In genomic region chr13:21898461-21898860, GRCh38 we compare ENCODE assay signal across 23 cellular contexts.
"Had no signal": no experiment of that assay in that cellular context is flagged by ENCODE, and none has a peak within 500 bp of the region (broad histone marks: within the 10 kb centered on the region; RNA-seq: fewer than 3 reads in every experiment).

No MANE protein-coding gene starts in this region.

- H3K4me1 Mint-ChIP-seq: activated CD4-positive, alpha-beta T cell treated with anti-CD3 and anti-CD28 coated beads, Interleukin-2, amount 10 ng/mL, durations not matched to agents 24 days and 14 days; endodermal cell; stimulated activated naive CD8-positive, alpha-beta T cell treated with anti-CD3 and anti-CD28 coated beads, Interleukin-15, amount 100 ng/mL, for 72 hours had no signal

- H3K36me3 Mint-ChIP-seq: activated CD4-positive, alpha-beta memory T cell treated with anti-CD3 and anti-CD28 coated beads for 36 hours; stimulated activated effector memory CD8-positive, alpha-beta T cell treated with anti-CD3 and anti-CD28 coated beads, Interleukin-12 subunit alpha, Interleukin-12 subunit beta, amount 100 ng/mL, for 72 hours had no signal

- H3K4me3 Mint-ChIP-seq: activated CD4-positive, alpha-beta memory T cell treated with anti-CD3 and anti-CD28 coated beads for 36 hours; activated CD4-positive, alpha-beta T cell treated with anti-CD3 and anti-CD28 coated beads, Interleukin-2, amount 10 ng/mL, durations not matched to agents 24 days and 14 days; activated naive CD8-positive, alpha-beta T cell treated with anti-CD3 and anti-CD28 coated beads, Interleukin-2, amount 50 U/mL, for 24 hours; dendritic cell treated with granulocyte-macrophage colony-stimulating factor and Interleukin-4, amounts not matched to agents 40 ng/mL and 50 ng/mL, for 4 days; endodermal cell; nephron progenitor cell; stimulated activated effector memory CD8-positive, alpha-beta T cell treated with anti-CD3 and anti-CD28 coated beads, Interleukin-12 subunit alpha, Interleukin-12 subunit beta, amount 100 ng/mL, for 72 hours; stimulated activated naive CD8-positive, alpha-beta T cell treated with anti-CD3 and anti-CD28 coated beads, Interleukin-15, amount 100 ng/mL, for 72 hours; T-helper 17 cell had no signal

- DNase-seq: activated CD4-positive, alpha-beta memory T cell treated with anti-CD3 and anti-CD28 coated beads for 36 hours; activated CD4-positive, alpha-beta T cell treated with anti-CD3 and anti-CD28 coated beads, Interleukin-2, amount 10 ng/mL, durations not matched to agents 24 days and 14 days; activated CD4-positive, CD25-positive, alpha-beta regulatory T cell treated with anti-CD3 and anti-CD28 coated beads, Interleukin-2, amount 50 U/mL, for 72 hours; activated CD8-positive, alpha-beta memory T cell treated with anti-CD3 and anti-CD28 coated beads, Interleukin-2, amount 50 U/mL, for 4 hours; activated gamma-delta T cell treated with Interleukin-2 at 50 U/mL for 16 hours; activated naive CD4-positive, alpha-beta T cell treated with anti-CD3 and anti-CD28 coated beads, Interleukin-2, amount 50 U/mL, for 16 hours; activated naive CD8-positive, alpha-beta T cell treated with anti-CD3 and anti-CD28 coated beads, Interleukin-2, amount 50 U/mL, for 24 hours; activated T-cell treated with anti-CD3 and anti-CD28 coated beads, Interleukin-2, amount 50 U/mL, for 1 hour; amygdala; central memory CD4-positive, alpha-beta T cell; endodermal cell; foreskin keratinocyte; heart left ventricle; left ventricle myocardium superior; nephron progenitor cell; right lobe of liver; stimulated activated CD4-positive, alpha-beta T cell treated with anti-CD3 and anti-CD28 coated beads, Interleukin-4, amount 100 ng/mL, for 24 hours; stimulated activated naive CD8-positive, alpha-beta T cell treated with anti-CD3 and anti-CD28 coated beads, Interleukin-15, amount 100 ng/mL, for 72 hours; T-helper 17 cell; thyroid gland; upper lobe of left lung had no signal

- H3K9me3 Mint-ChIP-seq: activated CD4-positive, alpha-beta memory T cell treated with anti-CD3 and anti-CD28 coated beads for 36 hours; activated CD4-positive, alpha-beta T cell treated with anti-CD3 and anti-CD28 coated beads, Interleukin-2, amount 10 ng/mL, durations not matched to agents 24 days and 14 days; activated naive CD8-positive, alpha-beta T cell treated with anti-CD3 and anti-CD28 coated beads, Interleukin-2, amount 50 U/mL, for 24 hours; dendritic cell treated with granulocyte-macrophage colony-stimulating factor and Interleukin-4, amounts not matched to agents 40 ng/mL and 50 ng/mL, for 4 days; endodermal cell; nephron progenitor cell; stimulated activated effector memory CD8-positive, alpha-beta T cell treated with anti-CD3 and anti-CD28 coated beads, Interleukin-12 subunit alpha, Interleukin-12 subunit beta, amount 100 ng/mL, for 72 hours; stimulated activated naive CD8-positive, alpha-beta T cell treated with anti-CD3 and anti-CD28 coated beads, Interleukin-15, amount 100 ng/mL, for 72 hours had no signal

- H3K27me3 Mint-ChIP-seq: activated CD4-positive, alpha-beta memory T cell treated with anti-CD3 and anti-CD28 coated beads for 36 hours; activated CD4-positive, alpha-beta T cell treated with anti-CD3 and anti-CD28 coated beads, Interleukin-2, amount 10 ng/mL, durations not matched to agents 24 days and 14 days; activated naive CD8-positive, alpha-beta T cell treated with anti-CD3 and anti-CD28 coated beads, Interleukin-2, amount 50 U/mL, for 24 hours; dendritic cell treated with granulocyte-macrophage colony-stimulating factor and Interleukin-4, amounts not matched to agents 40 ng/mL and 50 ng/mL, for 4 days; stimulated activated naive CD8-positive, alpha-beta T cell treated with anti-CD3 and anti-CD28 coated beads, Interleukin-15, amount 100 ng/mL, for 72 hours; T-helper 17 cell had no signal

- ATAC-seq: activated naive CD8-positive, alpha-beta T cell treated with anti-CD3 and anti-CD28 coated beads, Interleukin-2, amount 50 U/mL, for 24 hours; foreskin keratinocyte; heart left ventricle; left ventricle myocardium superior; right lobe of liver; stimulated activated effector memory CD8-positive, alpha-beta T cell treated with anti-CD3 and anti-CD28 coated beads, Interleukin-12 subunit alpha, Interleukin-12 subunit beta, amount 100 ng/mL, for 72 hours; stimulated activated naive CD8-positive, alpha-beta T cell treated with anti-CD3 and anti-CD28 coated beads, Interleukin-15, amount 100 ng/mL, for 72 hours; T-helper 17 cell had no signal

- H3K27ac Mint-ChIP-seq: activated CD4-positive, alpha-beta memory T cell treated with anti-CD3 and anti-CD28 coated beads for 36 hours; activated CD4-positive, alpha-beta T cell treated with anti-CD3 and anti-CD28 coated beads, Interleukin-2, amount 10 ng/mL, durations not matched to agents 24 days and 14 days; activated naive CD8-positive, alpha-beta T cell treated with anti-CD3 and anti-CD28 coated beads, Interleukin-2, amount 50 U/mL, for 24 hours; dendritic cell treated with granulocyte-macrophage colony-stimulating factor and Interleukin-4, amounts not matched to agents 40 ng/mL and 50 ng/mL, for 4 days; endodermal cell; nephron progenitor cell; stimulated activated effector memory CD8-positive, alpha-beta T cell treated with anti-CD3 and anti-CD28 coated beads, Interleukin-12 subunit alpha, Interleukin-12 subunit beta, amount 100 ng/mL, for 72 hours; stimulated activated naive CD8-positive, alpha-beta T cell treated with anti-CD3 and anti-CD28 coated beads, Interleukin-15, amount 100 ng/mL, for 72 hours had no signal
